27 cellular contexts compared by ENCODE assay signal in the genomic region with DNA sequence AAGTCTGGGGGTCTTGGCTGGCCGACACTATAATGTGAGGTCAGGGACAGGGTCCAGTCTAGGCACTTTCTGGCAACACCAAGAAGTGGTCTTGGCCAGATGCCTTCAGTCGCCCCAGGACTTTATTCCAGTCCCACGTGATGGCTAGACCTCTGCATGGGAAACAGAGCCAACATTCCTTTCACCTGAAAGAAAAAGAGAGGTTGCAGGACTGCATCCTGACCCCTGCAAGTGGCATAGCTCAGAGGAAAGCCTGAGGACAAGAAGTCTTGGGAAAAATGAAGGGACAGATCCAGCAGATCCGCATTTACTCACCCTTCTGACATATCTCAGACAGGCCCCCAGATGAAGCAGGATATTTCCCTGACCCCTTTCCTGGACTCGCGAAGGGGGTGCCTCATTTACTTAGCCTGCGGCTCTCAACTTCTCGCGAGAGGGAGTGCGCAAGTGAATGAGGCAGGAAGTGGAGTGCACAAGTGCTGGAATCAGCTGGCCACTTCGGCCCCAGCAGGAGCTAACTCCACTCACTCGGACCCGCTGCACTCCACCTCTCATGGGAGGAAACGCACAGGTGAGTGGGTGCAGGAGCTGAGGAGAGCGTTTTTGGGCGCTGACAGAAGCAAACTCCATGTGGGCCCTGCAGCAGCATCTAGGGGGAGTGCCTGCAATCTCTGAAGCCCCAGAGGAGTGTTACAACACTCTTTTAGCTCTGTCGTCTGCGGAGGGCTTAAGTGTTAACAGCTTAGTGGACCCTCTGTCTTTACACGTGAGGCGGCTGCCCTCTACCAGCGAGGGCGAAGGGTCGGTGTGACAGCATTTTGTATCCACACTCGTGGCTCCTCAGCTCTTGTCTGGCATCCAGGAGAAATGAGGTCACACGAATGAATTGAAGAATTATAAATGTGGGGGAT.
DNase-seq lines count a peak whose midpoint lies in the region; ATAC-seq and TF ChIP-seq lines count a peak whose summit lies in the region.
"Had no signal": no experiment of that assay in that cellular context is flagged by ENCODE, and none has a peak within 500 bp of the region (broad histone marks: within the 10 kb centered on the region; RNA-seq: fewer than 3 reads in every experiment).

No MANE protein-coding gene starts in this region.

- H3K36me3 ChIP-seq in BLaER1 (no peaks in the 10 kb centered on the region), H7 (replicated peaks; ENCODE audit: control insufficient read depth, insufficient read depth, low read length) (no peaks in the 10 kb centered on the region), endodermal cell (ENCODE audit: control insufficient read depth, insufficient read depth, low read length) (no peaks in the 10 kb centered on the region), lower lobe of right lung (no peaks in the 10 kb centered on the region), esophagus squamous epithelium (no peaks in the 10 kb centered on the region)
- H3K36me3 ChIP-seq: SJSA1 had no signal

- H4K20me1 ChIP-seq in BLaER1 = no peaks in the 10 kb centered on the region

- no peaks in the 10 kb centered on the region for H3K9me3 ChIP-seq in BLaER1
- H3K9me3 ChIP-seq in endodermal cell (ENCODE audit: control insufficient read depth, low read length) = no peaks in the 10 kb centered on the region
- H3K9me3 ChIP-seq in lower lobe of right lung = no peaks in the 10 kb centered on the region
- H3K9me3 ChIP-seq in esophagus squamous epithelium = no peaks in the 10 kb centered on the region
- H3K9me3 ChIP-seq: SJSA1 had no signal

- H3K4me3 Mint-ChIP-seq in endodermal cell = peak overlapping the region; percentile 3
- H3K4me3 Mint-ChIP-seq in activated CD8-positive, alpha-beta memory T cell treated with anti-CD3 and anti-CD28 coated beads, Interleukin-2, amount 10 ng/mL, durations not matched to agents 7 days and 5 days = no peak overlapping the region
- H3K4me3 Mint-ChIP-seq: B cell; CD4-positive, CD25-positive, alpha-beta regulatory T cell had no signal

- H3K4me2 ChIP-seq in BLaER1 = peak overlapping the region; percentile 34

- no peaks in the 10 kb centered on the region for H3K9me3 Mint-ChIP-seq in endodermal cell
- H3K9me3 Mint-ChIP-seq in activated CD8-positive, alpha-beta memory T cell treated with anti-CD3 and anti-CD28 coated beads, Interleukin-2, amount 10 ng/mL, durations not matched to agents 7 days and 5 days (ENCODE audit: low read depth) = peaks cover 6% of the 10 kb centered on the region

- intact Hi-C loops in lower lobe of right lung (cut with DNase I) = no loop called here
- intact Hi-C loops in esophagus squamous epithelium (cut with DNase I) = no loop called here

- H3K4me1 Mint-ChIP-seq in endodermal cell = peaks cover 20% of the 10 kb centered on the region
- H3K4me1 Mint-ChIP-seq in activated CD8-positive, alpha-beta memory T cell treated with anti-CD3 and anti-CD28 coated beads, Interleukin-2, amount 10 ng/mL, durations not matched to agents 7 days and 5 days = no peaks in the 10 kb centered on the region
- H3K4me1 Mint-ChIP-seq: B cell; CD4-positive, CD25-positive, alpha-beta regulatory T cell had no signal

- H3K9ac ChIP-seq in BLaER1 (no peak overlapping the region), endodermal cell (ENCODE audit: extremely low read depth, low read length, poor library complexity, severe bottlenecking) (no peak overlapping the region)

- DNase-seq in H7 (peak; percentile 17), endodermal cell (peak; percentile 66), mesenteric fat pad (ENCODE audit: low spot score) (peak; percentile 87), lower lobe of right lung (no peak), esophagus squamous epithelium (lab: John Stamatoyannopoulos, UW) (no peak)
- no peak for DNase-seq in activated CD8-positive, alpha-beta memory T cell treated with anti-CD3 and anti-CD28 coated beads, Interleukin-2, amount 10 ng/mL, durations not matched to agents 7 days and 5 days
- DNase-seq: CD4-positive, CD25-positive, alpha-beta regulatory T cell; DMS153; GDM1; Karpas-422; NCI-H1092 treated with DMSO at 0.1 percent for 48 hours; NCI-H1436; NCI-H187 treated with DMSO at 0.1 percent for 48 hours; NCI-H2107; NCI-H446; NCI-H524 treated with DMSO at 0.1 percent for 48 hours; NCI-H774; PC-3; Right ventricle myocardium superior; RPMI8226 had no signal

- H3K36me3 Mint-ChIP-seq in endodermal cell (ENCODE audit: low read depth) = no peaks in the 10 kb centered on the region
- no peaks in the 10 kb centered on the region for H3K36me3 Mint-ChIP-seq in activated CD8-positive, alpha-beta memory T cell treated with anti-CD3 and anti-CD28 coated beads, Interleukin-2, amount 10 ng/mL, durations not matched to agents 7 days and 5 days
- H3K36me3 Mint-ChIP-seq: CD4-positive, CD25-positive, alpha-beta regulatory T cell had no signal

- H3K27ac Mint-ChIP-seq in endodermal cell = no peak overlapping the region
- H3K27ac Mint-ChIP-seq in activated CD8-positive, alpha-beta memory T cell treated with anti-CD3 and anti-CD28 coated beads, Interleukin-2, amount 10 ng/mL, durations not matched to agents 7 days and 5 days = no peak overlapping the region
- H3K27ac Mint-ChIP-seq: B cell; CD4-positive, CD25-positive, alpha-beta regulatory T cell had no signal

- TF ChIP-seq CTCF in endodermal cell (conservative IDR thresholded peaks at IDR 0.05) = peak; percentile 55
- no peak for TF ChIP-seq CTCF in lower lobe of right lung (IDR thresholded peaks at IDR 0.05)
- no peak for TF ChIP-seq CTCF in esophagus squamous epithelium (IDR thresholded peaks at IDR 0.05)

- TF ChIP-seq POLR2A in esophagus squamous epithelium (IDR thresholded peaks at IDR 0.05) = no peak

- CTCF ChIA-PET in activated CD8-positive, alpha-beta memory T cell treated with anti-CD3 and anti-CD28 coated beads, Interleukin-2, amount 10 ng/mL, durations not matched to agents 7 days and 5 days (lab: Charles Lee) = no interaction called here

- 87 to 90% methylated on average over 17 to 25 of the region's 25 CpGs for WGBS in endodermal cell (ENCODE audit: insufficient coverage in 1 of 2, insufficient read length in 1 of 2), 2 experiments
- 70 to 82% methylated on average over 15 to 21 of the region's 25 CpGs for WGBS in esophagus squamous epithelium, 2 donors

- H3K27ac ChIP-seq in BLaER1 (no peak overlapping the region), endodermal cell (ENCODE audit: low read depth, low read length) (no peak overlapping the region), lower lobe of right lung (no peak overlapping the region), esophagus squamous epithelium (no peak overlapping the region)
- H3K27ac ChIP-seq: 22Rv1, SJSA1 had no signal

- ATAC-seq in HG03095 (IDR thresholded peaks at IDR 0.05; ENCODE audit: unreplicated experiment) = no peak
- ATAC-seq in lower lobe of right lung = no peak
- ATAC-seq in activated CD8-positive, alpha-beta memory T cell treated with anti-CD3 and anti-CD28 coated beads, Interleukin-2, amount 10 ng/mL, durations not matched to agents 7 days and 5 days = no peak
- ATAC-seq: GM12878, HepG2, PC-3 had no signal

- H3K27me3 ChIP-seq in BLaER1 (no peaks in the 10 kb centered on the region), H7 (ENCODE audit: control insufficient read depth, insufficient read depth, low read length) (no peaks in the 10 kb centered on the region; the same call in 1 of the 2 replicates), endodermal cell (ENCODE audit: control insufficient read depth, insufficient read depth, low read length, poor library complexity, severe bottlenecking) (no peaks in the 10 kb centered on the region), lower lobe of right lung (ENCODE audit: low read depth) (no peaks in the 10 kb centered on the region), esophagus squamous epithelium (no peaks in the 10 kb centered on the region)
- H3K27me3 ChIP-seq: SJSA1 had no signal

- H3K4me1 ChIP-seq in BLaER1 = peaks cover 8% of the 10 kb centered on the region
- H3K4me1 ChIP-seq in endodermal cell (ENCODE audit: control insufficient read depth, insufficient read depth, low read length) = no peaks in the 10 kb centered on the region
- no peaks in the 10 kb centered on the region for H3K4me1 ChIP-seq in lower lobe of right lung
- no peaks in the 10 kb centered on the region for H3K4me1 ChIP-seq in esophagus squamous epithelium
- H3K4me1 ChIP-seq: SJSA1 had no signal

- H3K27me3 Mint-ChIP-seq in endodermal cell (ENCODE audit: insufficient read depth) = no peaks in the 10 kb centered on the region
- no peaks in the 10 kb centered on the region for H3K27me3 Mint-ChIP-seq in activated CD8-positive, alpha-beta memory T cell treated with anti-CD3 and anti-CD28 coated beads, Interleukin-2, amount 10 ng/mL, durations not matched to agents 7 days and 5 days
- H3K27me3 Mint-ChIP-seq: B cell; CD4-positive, CD25-positive, alpha-beta regulatory T cell had no signal

- no peak overlapping the region for H3K4me3 ChIP-seq in BLaER1
- H3K4me3 ChIP-seq in H7 (ENCODE audit: insufficient read depth, low read depth, low read length) = no peak overlapping the region; the same call in 1 of the 2 replicates
- H3K4me3 ChIP-seq in endodermal cell (ENCODE audit: low read length) = no peak overlapping the region
- H3K4me3 ChIP-seq in lower lobe of right lung = no peak overlapping the region
- no peak overlapping the region for H3K4me3 ChIP-seq in esophagus squamous epithelium
- H3K4me3 ChIP-seq: GM12878, SJSA1 had no signal

Comparison
In these comparisons a context has a peak if more than half of its experiments do, and no peak if none do; other contexts are left out.
1. DNase-seq: peak in H7 (single experiment), endodermal cell (single experiment) and mesenteric fat pad (single experiment); none in lower lobe of right lung (single experiment), activated CD8-positive, alpha-beta memory T cell treated with anti-CD3 and anti-CD28 coated beads, Interleukin-2, amount 10 ng/mL, durations not matched to agents 7 days and 5 days (single experiment) and esophagus squamous epithelium (single experiment).